In the genomic region with DNA sequence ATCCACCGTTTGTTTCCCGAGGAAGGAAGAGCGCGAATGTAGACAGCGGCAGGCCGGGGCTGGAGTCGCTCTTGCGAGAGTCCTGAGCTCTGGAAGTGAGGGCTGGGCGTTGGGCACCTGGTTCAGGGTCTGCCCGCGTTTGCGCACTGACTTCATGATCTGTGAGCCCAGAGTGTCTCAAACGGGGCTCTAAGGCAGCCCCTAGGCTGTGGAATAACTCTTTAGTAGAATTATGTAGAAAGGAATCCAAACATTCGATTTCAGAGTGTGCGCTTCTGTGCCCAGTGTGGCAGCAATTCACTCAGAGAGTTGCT, we compare ENCODE assay signal across 9 cellular contexts. TPM values are rescaled to one million over a fixed set of nuclear protein-coding genes. Genes with fewer than 3 reads are reported as not detected.
DNase-seq lines count a peak whose midpoint lies in the region; TF ChIP-seq lines count a peak whose summit lies in the region.
"Had no signal": no experiment of that assay in that cellular context is flagged by ENCODE, and none has a peak within 500 bp of the region (broad histone marks: within the 10 kb centered on the region; RNA-seq: fewer than 3 reads in every experiment).

No MANE protein-coding gene starts in this region.

- H3K9me3 ChIP-seq in mesodermal cell (ENCODE audit: control insufficient read depth, low read length) (no peaks in the 10 kb centered on the region), tibial artery (no peaks in the 10 kb centered on the region)

- peaks cover 75% of the 10 kb centered on the region for H3K27me3 Mint-ChIP-seq in activated T-cell treated with anti-CD3 and anti-CD28 coated beads, Interleukin-2, amount 50 U/mL, for 24 hours

- peaks cover 8% of the 10 kb centered on the region for H3K9me3 Mint-ChIP-seq in activated T-cell treated with anti-CD3 and anti-CD28 coated beads, Interleukin-2, amount 50 U/mL, for 24 hours

- H3K4me1 ChIP-seq in mesodermal cell (ENCODE audit: control insufficient read depth, insufficient read depth, low read length, poor library complexity, severe bottlenecking), result peaks cover 5% of the 10 kb centered on the region
- peaks cover 0 to 48% (median 27%) of the 10 kb centered on the region in 4 donors for H3K4me1 ChIP-seq in tibial artery

- H3K27ac Mint-ChIP-seq in activated T-cell treated with anti-CD3 and anti-CD28 coated beads, Interleukin-2, amount 50 U/mL, for 24 hours, result no peak overlapping the region

- H3K36me3 Mint-ChIP-seq in activated T-cell treated with anti-CD3 and anti-CD28 coated beads, Interleukin-2, amount 50 U/mL, for 24 hours (ENCODE audit: low read depth), result no peaks in the 10 kb centered on the region

- H3K4me3 Mint-ChIP-seq in activated T-cell treated with anti-CD3 and anti-CD28 coated beads, Interleukin-2, amount 50 U/mL, for 24 hours, result peak overlapping the region; percentile 47

- no peak for TF ChIP-seq CTCF in cardiac fibroblast (IDR thresholded peaks at IDR 0.05; ENCODE audit: low read depth, low read length)
- TF ChIP-seq CTCF in tibial artery (IDR thresholded peaks at IDR 0.05), result no peak

- DNase-seq in activated T-cell treated with anti-CD3 and anti-CD28 coated beads, Interleukin-2, amount 50 U/mL, for 24 hours, result no peak
- no peak for DNase-seq in activated T-cell treated with anti-CD3 and anti-CD28 coated beads for 4 hours
- no peak for DNase-seq in cardiac fibroblast (ENCODE audit: low read depth in 2 of 2)
- no peak for DNase-seq in tibial artery
- DNase-seq in A172 (ENCODE audit: low spot score), result no peak
- DNase-seq in activated effector memory CD4-positive, alpha-beta T cell treated with anti-CD3 and anti-CD28 coated beads, Interleukin-2, amount 50 U/mL, for 16 hours, result no peak
- no peak for DNase-seq in dermis blood vessel endothelial cell

- H3K4me3 ChIP-seq in cardiac fibroblast (replicated peaks in 1 of 2; ENCODE audit: low read depth in 2 of 2, low read length in 2 of 2), result peak overlapping the region; percentile 42 to 48
- H3K4me3 ChIP-seq in mesodermal cell (ENCODE audit: extremely low read depth, insufficient read depth, low read length, poor library complexity, severe bottlenecking), result peak overlapping the region; percentile 37
- peak overlapping the region; percentile 69 to 82 for H3K4me3 ChIP-seq in tibial artery

- peaks cover 19% of the 10 kb centered on the region for H3K4me1 Mint-ChIP-seq in activated T-cell treated with anti-CD3 and anti-CD28 coated beads, Interleukin-2, amount 50 U/mL, for 24 hours (ENCODE audit: low read depth)

- H3K27me3 ChIP-seq in tibial artery, result no peaks in the 10 kb centered on the region

- no peak overlapping the region for H3K27ac ChIP-seq in mesodermal cell (ENCODE audit: low read depth, low read length, severe bottlenecking)
- H3K27ac ChIP-seq in tibial artery, result peak overlapping the region; percentile 92 to 96

- 15 to 18% methylated on average over 14 to 15 of the region's 15 CpGs for WGBS in mesodermal cell (ENCODE audit: insufficient coverage in 2 of 2), 2 experiments

- intact Hi-C loops in tibial artery (cut with DNase I; ENCODE audit: low total_unique reads), result no loop called here

- H3K36me3 ChIP-seq in mesodermal cell (ENCODE audit: control insufficient read depth, insufficient read depth, low read length) (no peaks in the 10 kb centered on the region), tibial artery (no peaks in the 10 kb centered on the region)

RNA-seq across cellular contexts. Expression of a gene that starts 0.5 kb away (rescaled TPM):
- 0.33 TPM for polyA plus RNA-seq in mesodermal cell (2013, experiment 1 of 2)
- 0.25 TPM for polyA plus RNA-seq in mesodermal cell (2013, experiment 2 of 2)
- total RNA-seq in A172 (2014; rRNA removed; shearing (Covaris generic)), result not detected in 2 replicates
- total RNA-seq in dermis blood vessel endothelial cell, result 6.2 and 8.7 TPM in 2 replicates
- total RNA-seq: NCI-H460 had no signal
